In genomic region chr16:89040391-89040790, GRCh38 we compare ENCODE assay signal across 19 cellular contexts.
"Had no signal": no experiment of that assay in that cellular context is flagged by ENCODE, and none has a peak within 500 bp of the region (broad histone marks: within the 10 kb centered on the region; RNA-seq: fewer than 3 reads in every experiment).

No MANE protein-coding gene starts in this region.

- H3K27me3 ChIP-seq: ovary had no signal

- H3K27ac Mint-ChIP-seq: activated CD4-positive, alpha-beta T cell treated with anti-CD3 and anti-CD28 coated beads, Interleukin-2, amount 10 ng/mL, durations not matched to agents 7 days and 5 days; activated CD8-positive, alpha-beta T cell treated with anti-CD3 and anti-CD28 coated beads, Interleukin-2, amount 10 ng/mL, durations not matched to agents 7 days and 5 days; activated naive CD4-positive, alpha-beta T cell treated with anti-CD3 and anti-CD28 coated beads for 36 hours; activated T-cell treated with anti-CD3 and anti-CD28 coated beads, Interleukin-2, amount 50 U/mL, for 24 hours had no signal

- H3K4me3 ChIP-seq: ovary, sigmoid colon, tibial artery had no signal

- H3K4me3 Mint-ChIP-seq: activated CD4-positive, alpha-beta T cell treated with anti-CD3 and anti-CD28 coated beads, Interleukin-2, amount 10 ng/mL, durations not matched to agents 7 days and 5 days; activated CD8-positive, alpha-beta T cell treated with anti-CD3 and anti-CD28 coated beads, Interleukin-2, amount 10 ng/mL, durations not matched to agents 7 days and 5 days; activated naive CD4-positive, alpha-beta T cell treated with anti-CD3 and anti-CD28 coated beads for 36 hours; activated T-cell treated with anti-CD3 and anti-CD28 coated beads, Interleukin-2, amount 50 U/mL, for 24 hours; central memory CD8-positive, alpha-beta T cell; neural crest cell had no signal

- H3K27ac ChIP-seq: brain microvascular endothelial cell, ovary, sigmoid colon, tibial artery had no signal

- H3K9me3 ChIP-seq: ovary, sigmoid colon, tibial artery had no signal

- DNase-seq: activated CD4-positive, alpha-beta T cell treated with anti-CD3 and anti-CD28 coated beads, Interleukin-2, amount 10 ng/mL, durations not matched to agents 7 days and 5 days; activated CD8-positive, alpha-beta T cell treated with anti-CD3 and anti-CD28 coated beads, Interleukin-2, amount 10 ng/mL, durations not matched to agents 7 days and 5 days; activated naive CD4-positive, alpha-beta T cell treated with anti-CD3 and anti-CD28 coated beads for 36 hours; activated T-cell treated with anti-CD3 and anti-CD28 coated beads, Interleukin-2, amount 50 U/mL, for 24 hours; anterior cingulate cortex; brain microvascular endothelial cell; cortex of kidney; erythroblast; foreskin melanocyte; hypothalamus; islet precursor cell; ovary; sigmoid colon; stimulated activated naive CD4-positive, alpha-beta T cell treated with Interleukin-2 at 50 U/mL for 16 hours; tibial artery had no signal

- H3K9me3 Mint-ChIP-seq: activated CD4-positive, alpha-beta T cell treated with anti-CD3 and anti-CD28 coated beads, Interleukin-2, amount 10 ng/mL, durations not matched to agents 7 days and 5 days; activated naive CD4-positive, alpha-beta T cell treated with anti-CD3 and anti-CD28 coated beads for 36 hours; activated T-cell treated with anti-CD3 and anti-CD28 coated beads, Interleukin-2, amount 50 U/mL, for 24 hours; central memory CD8-positive, alpha-beta T cell; neural crest cell had no signal

- ATAC-seq: activated CD4-positive, CD25-positive, alpha-beta regulatory T cell treated with anti-CD3 and anti-CD28 coated beads, Interleukin-2, amount 50 U/mL, for 24 hours; activated CD8-positive, alpha-beta T cell treated with anti-CD3 and anti-CD28 coated beads, Interleukin-2, amount 10 ng/mL, durations not matched to agents 7 days and 5 days; left lobe of liver had no signal

- H3K4me1 ChIP-seq: sigmoid colon, tibial artery had no signal

- H3K4me1 Mint-ChIP-seq: central memory CD8-positive, alpha-beta T cell had no signal

- H3K36me3 ChIP-seq: brain microvascular endothelial cell, ovary, sigmoid colon, tibial artery had no signal
